In the genomic region with DNA sequence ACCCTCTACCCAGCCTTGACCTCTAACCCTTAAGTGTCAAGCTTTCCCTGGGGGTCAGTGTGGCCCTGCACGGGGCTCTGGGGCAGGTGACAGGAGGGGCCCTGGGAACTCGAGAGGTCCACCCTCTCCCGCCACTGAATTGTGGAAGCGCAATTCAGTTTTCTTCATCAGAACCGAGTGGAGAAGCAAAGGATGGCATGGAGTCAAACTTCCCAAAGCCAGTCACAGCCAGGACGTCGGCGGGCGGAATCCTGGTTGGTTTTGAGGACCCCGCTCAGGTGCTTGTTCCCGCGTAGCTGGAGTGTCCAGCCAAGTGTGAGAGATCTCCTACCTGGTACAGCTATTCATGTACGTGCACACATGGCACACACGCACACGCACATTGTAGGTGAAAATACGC, we compare ENCODE assay signal across 15 cellular contexts.
DNase-seq lines count a peak whose midpoint lies in the region; ATAC-seq, FAIRE-seq and TF ChIP-seq lines count a peak whose summit lies in the region.
"Had no signal": no experiment of that assay in that cellular context is flagged by ENCODE, and none has a peak within 500 bp of the region (broad histone marks: within the 10 kb centered on the region; RNA-seq: fewer than 3 reads in every experiment).

No MANE protein-coding gene starts in this region.

- ATAC-seq in activated naive CD4-positive, alpha-beta T cell treated with anti-CD3 and anti-CD28 coated beads, Interleukin-2, amount 50 U/mL, for 72 hours = no peak
- no peak for ATAC-seq in natural killer cell treated with Interleukin-12 subunit alpha and Interleukin-12 subunit beta and Interleukin-15 and Interleukin-18, amount 100 ng/mL, for 72 hours
- ATAC-seq in HG03135 (IDR thresholded peaks at IDR 0.05; ENCODE audit: unreplicated experiment) (no peak), upper lobe of left lung (ENCODE audit: low FRiP score in 2 of 2) (no peak)
- ATAC-seq: GM23338, psoas muscle, SK-N-SH treated with all-trans-retinoic acid at 6 μM for 48 hours had no signal

- H3K4me3 ChIP-seq in CD8-positive, alpha-beta memory T cell (ENCODE audit: low read length) = no peak overlapping the region
- no peak overlapping the region for H3K4me3 ChIP-seq in upper lobe of left lung
- H3K4me3 ChIP-seq: GM23338, psoas muscle had no signal

- peaks cover 60 to 70% of the 10 kb centered on the region in 2 donors for H3K36me3 Mint-ChIP-seq in CD14-positive monocyte
- H3K36me3 Mint-ChIP-seq in CD8-positive, alpha-beta memory T cell = peaks cover 1 to 46% (median 19%) of the 10 kb centered on the region in 3 donors
- peaks cover 2 to 55% of the 10 kb centered on the region in 2 donors for H3K36me3 Mint-ChIP-seq in activated naive CD4-positive, alpha-beta T cell treated with anti-CD3 and anti-CD28 coated beads, Interleukin-2, amount 50 U/mL, for 72 hours
- H3K36me3 Mint-ChIP-seq in natural killer cell treated with Interleukin-12 subunit alpha and Interleukin-12 subunit beta and Interleukin-15 and Interleukin-18, amount 100 ng/mL, for 72 hours = peaks cover 6% of the 10 kb centered on the region

- no peaks in the 10 kb centered on the region for H3K27me3 ChIP-seq in CD8-positive, alpha-beta memory T cell (ENCODE audit: insufficient read depth, low read length, poor library complexity, severe bottlenecking)
- H3K27me3 ChIP-seq in upper lobe of left lung = no peaks in the 10 kb centered on the region

- no peak for TF ChIP-seq EP300 in upper lobe of left lung (IDR thresholded peaks at IDR 0.05)

- TF ChIP-seq CTCF in CD14-positive monocyte (IDR thresholded peaks at IDR 0.05) (no peak), upper lobe of left lung (IDR thresholded peaks at IDR 0.05) (no peak)

- no peak for DNase-seq in CD14-positive monocyte (ENCODE audit: low spot score)
- no peak for DNase-seq in CD8-positive, alpha-beta memory T cell
- DNase-seq in activated naive CD4-positive, alpha-beta T cell treated with anti-CD3 and anti-CD28 coated beads, Interleukin-2, amount 50 U/mL, for 72 hours (ENCODE audit: low spot score in 2 of 2) = no peak
- DNase-seq in natural killer cell treated with Interleukin-12 subunit alpha and Interleukin-12 subunit beta and Interleukin-15 and Interleukin-18, amount 100 ng/mL, for 72 hours (ENCODE audit: low spot score) = no peak
- DNase-seq in upper lobe of left lung = no peak
- DNase-seq in GM12891 (ENCODE audit: insufficient read length, low spot score) = no peak
- DNase-seq: activated gamma-delta T cell, glutamatergic neuron, NCI-H1048, NCI-H2171 treated with DMSO at 0.1 percent for 48 hours, psoas muscle had no signal

- CTCF ChIA-PET in CD8-positive, alpha-beta memory T cell (lab: Charles Lee) = interaction anchor here (1.0 to 5.4 kb wide), 7 partner anchors 14 to 82 kb away, joined by 3 to 38 read pairs (median 3); no protein-coding TSS in a partner anchor

- no peaks in the 10 kb centered on the region for H3K9me3 ChIP-seq in CD8-positive, alpha-beta memory T cell (ENCODE audit: low read length)
- H3K9me3 ChIP-seq in upper lobe of left lung = no peaks in the 10 kb centered on the region
- H3K9me3 ChIP-seq: psoas muscle had no signal

- no peaks in the 10 kb centered on the region for H3K9me3 Mint-ChIP-seq in CD14-positive monocyte
- no peaks in the 10 kb centered on the region for H3K9me3 Mint-ChIP-seq in CD8-positive, alpha-beta memory T cell
- H3K9me3 Mint-ChIP-seq in activated naive CD4-positive, alpha-beta T cell treated with anti-CD3 and anti-CD28 coated beads, Interleukin-2, amount 50 U/mL, for 72 hours = no peaks in the 10 kb centered on the region
- no peaks in the 10 kb centered on the region for H3K9me3 Mint-ChIP-seq in natural killer cell treated with Interleukin-12 subunit alpha and Interleukin-12 subunit beta and Interleukin-15 and Interleukin-18, amount 100 ng/mL, for 72 hours
- H3K9me3 Mint-ChIP-seq: GM23338 had no signal

- H3K27ac Mint-ChIP-seq in CD14-positive monocyte = peak overlapping the region in 4 of 7 donors; percentile 41 to 81 (median 70)
- H3K27ac Mint-ChIP-seq in CD8-positive, alpha-beta memory T cell = peak overlapping the region; percentile 93 to 98 (median 97)
- H3K27ac Mint-ChIP-seq in activated naive CD4-positive, alpha-beta T cell treated with anti-CD3 and anti-CD28 coated beads, Interleukin-2, amount 50 U/mL, for 72 hours = peak overlapping the region; percentile 96
- H3K27ac Mint-ChIP-seq in natural killer cell treated with Interleukin-12 subunit alpha and Interleukin-12 subunit beta and Interleukin-15 and Interleukin-18, amount 100 ng/mL, for 72 hours = peak overlapping the region; percentile 95 to 97

- H3K4me3 Mint-ChIP-seq in CD14-positive monocyte = no peak overlapping the region
- H3K4me3 Mint-ChIP-seq in CD8-positive, alpha-beta memory T cell = peak overlapping the region in 6 of 7 donors; percentile 45 to 80 (median 64)
- H3K4me3 Mint-ChIP-seq in natural killer cell treated with Interleukin-12 subunit alpha and Interleukin-12 subunit beta and Interleukin-15 and Interleukin-18, amount 100 ng/mL, for 72 hours = peak overlapping the region; percentile 79
- H3K4me3 Mint-ChIP-seq: GM23338 had no signal

- peaks cover under 1% of the 10 kb centered on the region for H3K36me3 ChIP-seq in CD8-positive, alpha-beta memory T cell (ENCODE audit: insufficient read depth, low read length)
- no peaks in the 10 kb centered on the region for H3K36me3 ChIP-seq in upper lobe of left lung

- H3K27me3 Mint-ChIP-seq in CD14-positive monocyte (ENCODE audit: low read depth in 3 of 3) = peaks cover 0 to 3% (median 0%) of the 10 kb centered on the region in 3 donors
- H3K27me3 Mint-ChIP-seq in CD8-positive, alpha-beta memory T cell = peaks cover 0 to 2% of the 10 kb centered on the region in 2 donors
- no peaks in the 10 kb centered on the region for H3K27me3 Mint-ChIP-seq in natural killer cell treated with Interleukin-12 subunit alpha and Interleukin-12 subunit beta and Interleukin-15 and Interleukin-18, amount 100 ng/mL, for 72 hours

- TF ChIP-seq POLR2A in upper lobe of left lung (IDR thresholded peaks at IDR 0.05) = no peak
- no peak for TF ChIP-seq POLR2A in GM12891 (IDR thresholded peaks at IDR 0.05; ENCODE audit: low read depth, low read length)

- peaks cover 94% of the 10 kb centered on the region for H3K4me1 ChIP-seq in CD8-positive, alpha-beta memory T cell (ENCODE audit: insufficient read depth, low read length)
- H3K4me1 ChIP-seq in upper lobe of left lung = peaks cover 61 to 77% (median 69%) of the 10 kb centered on the region in 4 donors

- 87 to 93% methylated on average over 16 of the region's 16 CpGs for WGBS in upper lobe of left lung, 2 donors

- POLR2A ChIA-PET in CD8-positive, alpha-beta memory T cell (lab: Charles Lee) = interaction anchor here (0.5 to 1.4 kb wide), 2 partner anchors 14 to 30 kb away, joined by 3 to 4 read pairs; no protein-coding TSS in a partner anchor

- peak overlapping the region; percentile 20 for H3K27ac ChIP-seq in CD8-positive, alpha-beta memory T cell (ENCODE audit: low read depth, low read length)
- peak overlapping the region in 2 of 4 donors; percentile 79 to 87 for H3K27ac ChIP-seq in upper lobe of left lung

- intact Hi-C loops in CD14-positive monocyte (cut with micrococcal nuclease) = no loop called here

- H3K4me1 Mint-ChIP-seq in CD14-positive monocyte = peaks cover 68% of the 10 kb centered on the region
- peaks cover 99 to 100% (median 100%) of the 10 kb centered on the region in 3 donors for H3K4me1 Mint-ChIP-seq in CD8-positive, alpha-beta memory T cell
- H3K4me1 Mint-ChIP-seq in natural killer cell treated with Interleukin-12 subunit alpha and Interleukin-12 subunit beta and Interleukin-15 and Interleukin-18, amount 100 ng/mL, for 72 hours (ENCODE audit: low read depth in 2 of 2) = peaks cover 89 to 94% of the 10 kb centered on the region in 2 donors

- FAIRE-seq in GM12891 (lab: Jason Lieb, UNC) = no peak
- FAIRE-seq: endothelial cell of umbilical vein had no signal

TF ChIP-seq in GM12891, 5 proteins besides CTCF, POLR2A, EP300 and RAD21:
- TF ChIP-seq POU2F2 (IDR thresholded peaks at IDR 0.05; ENCODE audit: low read depth, low read length) (no peak), SPI1 (IDR thresholded peaks at IDR 0.05; ENCODE audit: low read depth, low read length) (no peak), POLR2AphosphoS5 (IDR thresholded peaks at IDR 0.05; ENCODE audit: low read depth, low read length) (no peak), TAF1 (IDR thresholded peaks at IDR 0.05; ENCODE audit: low read depth, low read length) (no peak), PAX5 (IDR thresholded peaks at IDR 0.05; ENCODE audit: insufficient read depth, low read length, severe bottlenecking) (no peak)

Comparison
In these comparisons a context has a peak if more than half of its experiments do, and no peak if none do; other contexts are left out.
1. H3K4me3 Mint-ChIP-seq: peak in CD8-positive, alpha-beta memory T cell (6 of 7) and natural killer cell treated with Interleukin-12 subunit alpha and Interleukin-12 subunit beta and Interleukin-15 and Interleukin-18, amount 100 ng/mL, for 72 hours (single experiment); none in CD14-positive monocyte (0 of 2).
2. Peak in every context shown above with its lines, with median percentiles within 50 percentile points of each other: H3K27ac Mint-ChIP-seq.